Comparison of ENCODE assay signal across 1 cellular context in genomic region chr13:20401958-20402856, GRCh38.
TF ChIP-seq lines count a peak whose summit lies in the region.

No MANE protein-coding gene starts in this region.

TF ChIP-seq in HEK293T, 16 proteins besides CTCF, POLR2A, EP300 and RAD21 (continued from another document):
- TF ChIP-seq PKNOX1 (IDR thresholded peaks at IDR 0.05): no peak
- no peak for TF ChIP-seq FOXM1 (IDR thresholded peaks at IDR 0.05; ENCODE audit: borderline replicate concordance)
